ENCODE assay signal across 1 cellular context in genomic region chr2:187971893-187972292, GRCh38.
TF ChIP-seq lines count a peak whose summit lies in the region.

No MANE protein-coding gene starts in this region.

TF ChIP-seq in H1, 55 proteins besides CTCF, POLR2A, EP300 and RAD21:
- TF ChIP-seq NRF1 (IDR thresholded peaks at IDR 0.05; ENCODE audit: low read depth, low read length) = no peak
- TF ChIP-seq MAFK (IDR thresholded peaks at IDR 0.05; ENCODE audit: low read depth, low read length) = no peak
- TF ChIP-seq RBBP5 (IDR thresholded peaks at IDR 0.05; ENCODE audit: borderline replicate concordance, low read depth, low read length) = no peak
- TF ChIP-seq SIN3A (conservative IDR thresholded peaks at IDR 0.05 in 1 of 2, IDR thresholded peaks at IDR 0.05 in 1 of 2; ENCODE audit: low read depth in 1 of 2, low read length in 2 of 2) = no peak
- no peak for TF ChIP-seq GTF2F1 (IDR thresholded peaks at IDR 0.05; ENCODE audit: borderline replicate concordance, low read depth, low read length)
